ENCODE assay signal across 1 cellular context in genomic region chr3:42773409-42773751, GRCh38.
TF ChIP-seq lines count a peak whose summit lies in the region.

No MANE protein-coding gene starts in this region.

TF ChIP-seq in SK-N-SH, 30 proteins besides CTCF, POLR2A, EP300 and RAD21 (continued from another document):
- no peak for TF ChIP-seq PBX3 (IDR thresholded peaks at IDR 0.05)
- TF ChIP-seq CHD2 (IDR thresholded peaks at IDR 0.05; ENCODE audit: low read length, partially characterized antibody) = no peak
- no peak for TF ChIP-seq POLR2AphosphoS5 (IDR thresholded peaks at IDR 0.05; ENCODE audit: low read depth, low read length)
